ENCODE assay signal across 9 cellular contexts in genomic region chr13:24511824-24512207, GRCh38. TPM values are rescaled to one million over a fixed set of nuclear protein-coding genes. Genes with fewer than 3 reads are reported as not detected.
DNase-seq lines count a peak whose midpoint lies in the region; ATAC-seq, FAIRE-seq and TF ChIP-seq lines count a peak whose summit lies in the region.
"Had no signal": no experiment of that assay in that cellular context is flagged by ENCODE, and none has a peak within 500 bp of the region (broad histone marks: within the 10 kb centered on the region; RNA-seq: fewer than 3 reads in every experiment).

No MANE protein-coding gene starts in this region.

- H3K9me3 ChIP-seq in heart right ventricle, result no peaks in the 10 kb centered on the region
- no peaks in the 10 kb centered on the region for H3K9me3 ChIP-seq in small intestine (ENCODE audit: control insufficient read depth, low read depth)

- H3K4me3 ChIP-seq in heart right ventricle, result peak overlapping the region; percentile 69 to 97 (median 90)
- H3K4me3 ChIP-seq in small intestine (ENCODE audit: low read depth in 1 of 2, low read length in 2 of 2), result peak overlapping the region; percentile 67 to 83

- no peak for FAIRE-seq in small intestine (lab: Jason Lieb, UNC)
- FAIRE-seq: colon had no signal

- H3K27me3 ChIP-seq in heart right ventricle (no peaks in the 10 kb centered on the region), small intestine (ENCODE audit: control insufficient read depth in 2 of 2, insufficient read depth in 2 of 2, low read length in 2 of 2) (no peaks in the 10 kb centered on the region)

- DNase-seq in NCI-H510A treated with DMSO at 0.1 percent for 48 hours (lab: John Stamatoyannopoulos, UW) (peak; percentile 27), NCI-H510A (lab: John Stamatoyannopoulos, UW) (no peak), heart right ventricle (no peak), small intestine (no peak), NCI-H226 (no peak), hepatic stellate cell (ENCODE audit: low spot score) (no peak)

- H3K36me3 ChIP-seq in heart right ventricle, result peaks cover 0 to 17% (median 0%) of the 10 kb centered on the region in 9 donors
- peaks cover 0 to 3% of the 10 kb centered on the region in 2 donors for H3K36me3 ChIP-seq in small intestine (ENCODE audit: control insufficient read depth in 2 of 2, insufficient read depth in 2 of 2, low read length in 2 of 2)

- H3K27ac ChIP-seq in VCaP (peak overlapping the region; percentile 81), heart right ventricle (peak overlapping the region in 9 of 10 donors; percentile 85 to 98 (median 92)), small intestine (ENCODE audit: low read depth in 1 of 2, low read length in 1 of 2) (peak overlapping the region; percentile 95 to 96)

- intact Hi-C loops in heart right ventricle (cut with DNase I), result no loop called here

- no peak for TF ChIP-seq CTCF in VCaP (conservative IDR thresholded peaks at IDR 0.05)
- no peak for TF ChIP-seq CTCF in heart right ventricle (IDR thresholded peaks at IDR 0.05)

- 10 to 12% methylated on average over 6 of the region's 6 CpGs for WGBS in heart right ventricle, 2 donors
- 0 to 2% (median 1%) methylated on average over 6 of the region's 6 CpGs for WGBS in small intestine, 3 donors

- H3K4me1 ChIP-seq in heart right ventricle (peaks cover 0 to 38% (median 17%) of the 10 kb centered on the region in 9 donors), small intestine (ENCODE audit: control insufficient read depth in 2 of 2, insufficient read depth in 1 of 2, low read depth in 1 of 2, low read length in 1 of 2) (peaks cover 2 to 6% of the 10 kb centered on the region in 2 donors)

- peak; percentile 13 for ATAC-seq in HG03342 (IDR thresholded peaks at IDR 0.05; ENCODE audit: unreplicated experiment)
- peak in 2 of 8 donors; percentile 35 to 46 for ATAC-seq in heart right ventricle

RNA-seq across cellular contexts. Expression of gene PARP4, which starts 0.8 kb away (rescaled TPM):
- 10 to 100 TPM; 15.1 to 33.6 (median 24.2) TPM for total RNA-seq in heart right ventricle
- 10 to 100 TPM in 1 of 2 donors, 1 to 10 TPM in 1; 8.3 to 10.1 TPM for polyA plus RNA-seq in heart right ventricle
- polyA plus RNA-seq in small intestine, result 10 to 100 TPM; 30.0 to 74.0 (median 33.0) TPM
